9 cellular contexts compared by ENCODE assay signal in genomic region chr2:217434183-217434620, GRCh38.
DNase-seq lines count a peak whose midpoint lies in the region; ATAC-seq and TF ChIP-seq lines count a peak whose summit lies in the region.
"Had no signal": no experiment of that assay in that cellular context is flagged by ENCODE, and none has a peak within 500 bp of the region (broad histone marks: within the 10 kb centered on the region; RNA-seq: fewer than 3 reads in every experiment).

No MANE protein-coding gene starts in this region.

- no peak overlapping the region for H2AK5ac ChIP-seq in mesendoderm (ENCODE audit: low read length)

- peak overlapping the region; percentile 32 for H3K9ac ChIP-seq in mesendoderm (ENCODE audit: low read length)

- no peak overlapping the region for H2BK15ac ChIP-seq in mesendoderm (replicated peaks; ENCODE audit: low read depth)

- H3K4ac ChIP-seq in mesendoderm (ENCODE audit: low read depth, low read length): no peak overlapping the region

- H3K27ac ChIP-seq in mesendoderm (ENCODE audit: low read depth, low read length) (no peak overlapping the region), thoracic aorta (no peak overlapping the region)
- H3K27ac ChIP-seq: HL-60 had no signal

- peak overlapping the region; percentile 61 for H3K56ac ChIP-seq in mesendoderm (ENCODE audit: low read length)

- no peak overlapping the region for H4K5ac ChIP-seq in mesendoderm (ENCODE audit: low read length)

- H3K36me3 ChIP-seq in mesendoderm (ENCODE audit: control insufficient read depth, insufficient read depth, low read length) (no peaks in the 10 kb centered on the region), thoracic aorta (no peaks in the 10 kb centered on the region)

- no peak overlapping the region for H4K8ac ChIP-seq in mesendoderm (ENCODE audit: low read depth, low read length)

- no CpG with 5 or more reads among the region's 3 CpGs for WGBS in mesendoderm (ENCODE audit: extremely low coverage, insufficient coverage, low lambda C conversion rate)

- TF ChIP-seq CTCF in thoracic aorta (IDR thresholded peaks at IDR 0.05): no peak

- H3K27me3 ChIP-seq in mesendoderm (ENCODE audit: insufficient read depth, low read length, poor library complexity) (no peaks in the 10 kb centered on the region), thoracic aorta (replicated peaks; ENCODE audit: insufficient read depth) (no peaks in the 10 kb centered on the region)

- no peak overlapping the region for H2BK5ac ChIP-seq in mesendoderm (ENCODE audit: low read length)

- no peak for TF ChIP-seq POLR2A in GM18505 (IDR thresholded peaks at IDR 0.05; ENCODE audit: borderline replicate concordance, extremely low read depth, insufficient read depth, insufficient read length)

- H3K4me3 ChIP-seq in mesendoderm (ENCODE audit: low read length) (no peak overlapping the region), thoracic aorta (peak overlapping the region; percentile 55)

- DNase-seq in AG08396 (ENCODE audit: low spot score): peak; percentile 95
- DNase-seq in NCI-H1436 (lab: John Stamatoyannopoulos, UW): peak; percentile 81
- DNase-seq in SW 1271 (lab: John Stamatoyannopoulos, UW): peak; percentile 28 to 49
- peak; percentile 96 for DNase-seq in epidermal melanocyte (ENCODE audit: insufficient read length, low spot score)
- DNase-seq in mesendoderm: peak; percentile 95
- peak; percentile 54 for DNase-seq in thoracic aorta (ENCODE audit: low spot score)

- no peak overlapping the region for H3K18ac ChIP-seq in mesendoderm (ENCODE audit: low read length)

- peak; percentile 98 for ATAC-seq in GM18505 (IDR thresholded peaks at IDR 0.05; ENCODE audit: unreplicated experiment)
- ATAC-seq in HG02798 (IDR thresholded peaks at IDR 0.05; ENCODE audit: poor library complexity, unreplicated experiment): peak; percentile 97
- ATAC-seq in thoracic aorta (ENCODE audit: insufficient number of reproducible peaks, low FRiP score, low read depth): peak; percentile 85

- no peak overlapping the region for H3K4me2 ChIP-seq in mesendoderm (ENCODE audit: low read length)

- H3K23ac ChIP-seq in mesendoderm (ENCODE audit: low read length): no peak overlapping the region

- H3K79me1 ChIP-seq in mesendoderm (ENCODE audit: low read length): no peaks in the 10 kb centered on the region

- no peak overlapping the region for H2BK120ac ChIP-seq in mesendoderm (ENCODE audit: low read depth, low read length)

- no peaks in the 10 kb centered on the region for H3K79me2 ChIP-seq in mesendoderm (ENCODE audit: control insufficient read depth, insufficient read depth, low read length)

- H3K9me3 ChIP-seq in thoracic aorta: no peaks in the 10 kb centered on the region

- no peaks in the 10 kb centered on the region for H3K4me1 ChIP-seq in mesendoderm (ENCODE audit: control insufficient read depth, low read depth, low read length)
- peaks cover 39 to 91% of the 10 kb centered on the region in 2 donors for H3K4me1 ChIP-seq in thoracic aorta (ENCODE audit: control insufficient read depth in 1 of 2, low read depth in 2 of 2)

Comparison
In these comparisons a context has a peak if more than half of its experiments do, and no peak if none do; other contexts are left out.
1. DNase-seq: peak in every context shown above with its lines; median percentile 96 in epidermal melanocyte; 95 in AG08396; 95 in mesendoderm; 81 in NCI-H1436; 54 in thoracic aorta; 38 in SW 1271.